ENCODE assay signal across 13 cellular contexts in genomic region chrX:19548934-19549333, GRCh38. TPM values are rescaled to one million over a fixed set of nuclear protein-coding genes. Genes with fewer than 3 reads are reported as not detected.
"Had no signal": no experiment of that assay in that cellular context is flagged by ENCODE, and none has a peak within 500 bp of the region (broad histone marks: within the 10 kb centered on the region; RNA-seq: fewer than 3 reads in every experiment).

No MANE protein-coding gene starts in this region.

- DNase-seq: activated naive CD4-positive, alpha-beta T cell; activated T-cell treated with anti-CD3 and anti-CD28 coated beads, Interleukin-2, amount 50 U/mL, for 4 hours; amniotic stem cell; dorsolateral prefrontal cortex; erythroblast; gastrocnemius medialis; heart right ventricle; right lobe of liver; SK-N-SH; WERI-Rb-1 had no signal

- H3K4me1 Mint-ChIP-seq: neural crest cell had no signal

- ATAC-seq: gastrocnemius medialis, heart right ventricle, right lobe of liver had no signal

- H3K9me3 Mint-ChIP-seq: activated T-cell treated with anti-CD3 and anti-CD28 coated beads, Interleukin-2, amount 50 U/mL, for 4 hours; neural crest cell had no signal

- H3K4me3 Mint-ChIP-seq: neural crest cell had no signal

RNA-seq across cellular contexts. Expression of gene MAP3K15, which starts 33.6 kb away (rescaled TPM):
- total RNA-seq: cardiac septum, gastrocnemius medialis, ureter had no signal
